ENCODE assay signal across 24 cellular contexts in genomic region chr2:168692132-168692762, GRCh38.
DNase-seq lines count a peak whose midpoint lies in the region; ATAC-seq lines count a peak whose summit lies in the region.
"Had no signal": no experiment of that assay in that cellular context is flagged by ENCODE, and none has a peak within 500 bp of the region (broad histone marks: within the 10 kb centered on the region; RNA-seq: fewer than 3 reads in every experiment).

No MANE protein-coding gene starts in this region.

- no peak overlapping the region for H3K4me3 Mint-ChIP-seq in activated naive CD8-positive, alpha-beta T cell treated with anti-CD3 and anti-CD28 coated beads, Interleukin-2, amount 50 U/mL, for 24 hours
- no peak overlapping the region for H3K4me3 Mint-ChIP-seq in activated naive CD8-positive, alpha-beta T cell treated with anti-CD3 and anti-CD28 coated beads for 36 hours
- H3K4me3 Mint-ChIP-seq: activated naive CD4-positive, alpha-beta T cell treated with anti-CD3 and anti-CD28 coated beads, Interleukin-2, amount 10 ng/mL, durations not matched to agents 7 days and 5 days; nephron; stimulated activated naive B cell treated with anti-CD40 and anti-IgM and Interleukin-4, amounts not matched to agents 10 μg/mL and 1 μg/mL and 100 μg/mL, for 72 hours; WTC11 had no signal

- no peaks in the 10 kb centered on the region for H3K9me3 Mint-ChIP-seq in activated naive CD8-positive, alpha-beta T cell treated with anti-CD3 and anti-CD28 coated beads, Interleukin-2, amount 50 U/mL, for 24 hours
- H3K9me3 Mint-ChIP-seq in activated naive CD8-positive, alpha-beta T cell treated with anti-CD3 and anti-CD28 coated beads for 36 hours, result no peaks in the 10 kb centered on the region
- H3K9me3 Mint-ChIP-seq: activated naive CD4-positive, alpha-beta T cell treated with anti-CD3 and anti-CD28 coated beads, Interleukin-2, amount 10 ng/mL, durations not matched to agents 7 days and 5 days; nephron; stimulated activated naive B cell treated with anti-CD40 and anti-IgM and Interleukin-4, amounts not matched to agents 10 μg/mL and 1 μg/mL and 100 μg/mL, for 72 hours; WTC11 had no signal

- H3K27ac Mint-ChIP-seq in activated naive CD8-positive, alpha-beta T cell treated with anti-CD3 and anti-CD28 coated beads, Interleukin-2, amount 50 U/mL, for 24 hours, result no peak overlapping the region
- H3K27ac Mint-ChIP-seq in activated naive CD8-positive, alpha-beta T cell treated with anti-CD3 and anti-CD28 coated beads for 36 hours, result no peak overlapping the region
- H3K27ac Mint-ChIP-seq: activated naive CD4-positive, alpha-beta T cell treated with anti-CD3 and anti-CD28 coated beads, Interleukin-2, amount 10 ng/mL, durations not matched to agents 7 days and 5 days; nephron; stimulated activated naive B cell treated with anti-CD40 and anti-IgM and Interleukin-4, amounts not matched to agents 10 μg/mL and 1 μg/mL and 100 μg/mL, for 72 hours; WTC11 had no signal

- peaks cover 8% of the 10 kb centered on the region for H3K4me1 Mint-ChIP-seq in activated naive CD8-positive, alpha-beta T cell treated with anti-CD3 and anti-CD28 coated beads, Interleukin-2, amount 50 U/mL, for 24 hours
- H3K4me1 Mint-ChIP-seq in activated naive CD8-positive, alpha-beta T cell treated with anti-CD3 and anti-CD28 coated beads for 36 hours, result peaks cover 2% of the 10 kb centered on the region

- ATAC-seq in activated naive CD8-positive, alpha-beta T cell treated with anti-CD3 and anti-CD28 coated beads, Interleukin-2, amount 50 U/mL, for 24 hours, result peak; percentile 71
- peak; percentile 58 for ATAC-seq in GM21381 (IDR thresholded peaks at IDR 0.05; ENCODE audit: unreplicated experiment)
- ATAC-seq in HG03432 (IDR thresholded peaks at IDR 0.05; ENCODE audit: unreplicated experiment), result peak; percentile 47
- peak; percentile 66 for ATAC-seq in stimulated activated naive CD8-positive, alpha-beta T cell treated with anti-CD3 and anti-CD28 coated beads, Interleukin-15, Interleukin-2, amounts not matched to agents 100 U/mL and 50 U/mL, for 24 hours
- ATAC-seq in GM18861 (IDR thresholded peaks at IDR 0.05; ENCODE audit: unreplicated experiment), result no peak
- ATAC-seq: SK-N-SH treated with all-trans-retinoic acid at 6 μM for 48 hours; stimulated activated naive B cell treated with anti-CD40 and anti-IgM and Interleukin-4, amounts not matched to agents 10 μg/mL and 1 μg/mL and 100 μg/mL, for 72 hours; WTC11 had no signal

- H3K36me3 Mint-ChIP-seq in activated naive CD8-positive, alpha-beta T cell treated with anti-CD3 and anti-CD28 coated beads, Interleukin-2, amount 50 U/mL, for 24 hours (ENCODE audit: low read depth), result peaks cover 32% of the 10 kb centered on the region
- peaks cover 37% of the 10 kb centered on the region for H3K36me3 Mint-ChIP-seq in activated naive CD8-positive, alpha-beta T cell treated with anti-CD3 and anti-CD28 coated beads for 36 hours
- H3K36me3 Mint-ChIP-seq: WTC11 had no signal

- no peaks in the 10 kb centered on the region for H3K27me3 Mint-ChIP-seq in activated naive CD8-positive, alpha-beta T cell treated with anti-CD3 and anti-CD28 coated beads, Interleukin-2, amount 50 U/mL, for 24 hours
- no peaks in the 10 kb centered on the region for H3K27me3 Mint-ChIP-seq in activated naive CD8-positive, alpha-beta T cell treated with anti-CD3 and anti-CD28 coated beads for 36 hours
- H3K27me3 Mint-ChIP-seq: activated naive CD4-positive, alpha-beta T cell treated with anti-CD3 and anti-CD28 coated beads, Interleukin-2, amount 10 ng/mL, durations not matched to agents 7 days and 5 days; stimulated activated naive B cell treated with anti-CD40 and anti-IgM and Interleukin-4, amounts not matched to agents 10 μg/mL and 1 μg/mL and 100 μg/mL, for 72 hours had no signal

- no peak for DNase-seq in activated naive CD8-positive, alpha-beta T cell treated with anti-CD3 and anti-CD28 coated beads, Interleukin-2, amount 50 U/mL, for 24 hours
- no peak for DNase-seq in activated naive CD8-positive, alpha-beta T cell treated with anti-CD3 and anti-CD28 coated beads for 36 hours
- no peak for DNase-seq in stimulated activated naive CD8-positive, alpha-beta T cell treated with anti-CD3 and anti-CD28 coated beads, Interleukin-15, Interleukin-2, amounts not matched to agents 100 U/mL and 50 U/mL, for 24 hours
- no peak for DNase-seq in 8988T
- DNase-seq: activated CD4-positive, alpha-beta T cell treated with anti-CD3 and anti-CD28 coated beads, Interleukin-2, amount 50 U/mL, for 4 hours; activated naive CD4-positive, alpha-beta T cell treated with anti-CD3 and anti-CD28 coated beads, Interleukin-2, amount 10 ng/mL, durations not matched to agents 7 days and 5 days; central memory CD4-positive, alpha-beta T cell; dermis blood vessel endothelial cell; DMS79 treated with DMSO at 0.1 percent for 48 hours; hypothalamus; NCI-H1105; NCI-H1930; NCI-H774; ovary; spleen; stimulated activated CD4-positive, alpha-beta T cell treated with anti-CD3 and anti-CD28 coated beads, Interleukin-2, amount 100 ng/mL, for 48 hours; stimulated activated naive B cell treated with anti-CD40 and anti-IgM and Interleukin-4, amounts not matched to agents 10 μg/mL and 1 μg/mL and 100 μg/mL, for 72 hours; testis had no signal
